8 cellular contexts compared by ENCODE assay signal in genomic region chr6:158654960-158655485, GRCh38. TPM values are rescaled to one million over a fixed set of nuclear protein-coding genes. Genes with fewer than 3 reads are reported as not detected.
DNase-seq lines count a peak whose midpoint lies in the region; ATAC-seq and TF ChIP-seq lines count a peak whose summit lies in the region.

No MANE protein-coding gene starts in this region.

- no peaks in the 10 kb centered on the region; the same call in 1 of the 2 replicates for H3K27me3 Mint-ChIP-seq in HFFc6 (ENCODE audit: insufficient read depth)

- peaks cover 7% of the 10 kb centered on the region; the same call in 1 of the 2 replicates for H3K36me3 Mint-ChIP-seq in HFFc6 (ENCODE audit: low read depth)

- ATAC-seq in SK-N-SH treated with all-trans-retinoic acid at 6 μM for 48 hours (peak; percentile 60), gastrocnemius medialis (peak; percentile 86 to 87), HG02623 (IDR thresholded peaks at IDR 0.05; ENCODE audit: unreplicated experiment) (no peak), HG02885 (IDR thresholded peaks at IDR 0.05; ENCODE audit: poor library complexity, unreplicated experiment) (no peak), HG02610 (IDR thresholded peaks at IDR 0.05; ENCODE audit: unreplicated experiment) (no peak)

- H3K4me3 ChIP-seq in fibroblast of the aortic adventitia (ENCODE audit: low read depth, low read length) (no peak overlapping the region), gastrocnemius medialis (peak overlapping the region in 1 of 4 donors; percentile 13)

- TF ChIP-seq CTCF in HFFc6 (IDR thresholded peaks at IDR 0.05) (peak; percentile 16; the same call in 1 of the 2 replicates), fibroblast of the aortic adventitia (IDR thresholded peaks at IDR 0.05; ENCODE audit: insufficient read depth, low read length) (no peak), gastrocnemius medialis (IDR thresholded peaks at IDR 0.05 in 4 of 5, conservative IDR thresholded peaks at IDR 0.05 in 1 of 5) (no peak)

- H3K4me3 Mint-ChIP-seq in HFFc6, result peak overlapping the region; percentile 79

- DNase-seq in HFFc6 (peak; percentile 86), fibroblast of the aortic adventitia (ENCODE audit: low read depth) (peak; percentile 60), gastrocnemius medialis (peak; percentile 64 to 81)
- DNase-seq in effector CD8-positive, alpha-beta T cell (lab: John Stamatoyannopoulos, UW), result no peak

- peaks cover 51% of the 10 kb centered on the region for H3K4me1 Mint-ChIP-seq in HFFc6 (ENCODE audit: low read depth)

- H3K27ac Mint-ChIP-seq in HFFc6, result peak overlapping the region; percentile 96

- H3K9me3 ChIP-seq in gastrocnemius medialis, result no peaks in the 10 kb centered on the region

- H3K36me3 ChIP-seq in gastrocnemius medialis, result no peaks in the 10 kb centered on the region

- no peaks in the 10 kb centered on the region for H3K9me3 Mint-ChIP-seq in HFFc6

- TF ChIP-seq POLR2A in gastrocnemius medialis (IDR thresholded peaks at IDR 0.05), result no peak

- peak overlapping the region; percentile 87 to 96 (median 91) for H3K27ac ChIP-seq in gastrocnemius medialis

- intact Hi-C loops in gastrocnemius medialis (cut with DNase I; ENCODE audit: low total_unique reads), result loop anchor here (1.0 to 10.0 kb wide), 4 partner anchors 8 to 880 kb away; no protein-coding TSS in a partner anchor

- peaks cover 16 to 20% of the 10 kb centered on the region in 2 donors for H3K4me1 ChIP-seq in gastrocnemius medialis

- in situ Hi-C loops in gastrocnemius medialis (cut with MboI; ENCODE audit: low sequenced_read_pairs in 4 of 4), result no loop called here

- H3K27me3 ChIP-seq in gastrocnemius medialis, result no peaks in the 10 kb centered on the region

TF ChIP-seq in SK-N-SH treated with all-trans-retinoic acid at 6 μM for 48 hours, 23 proteins besides CTCF, POLR2A, EP300 and RAD21:
- no peak for TF ChIP-seq SNAI2 (CRISPR knock-in tag; IDR thresholded peaks at IDR 0.05)
- no peak for TF ChIP-seq CSDC2 (CRISPR knock-in tag; IDR thresholded peaks at IDR 0.05)
- TF ChIP-seq PPARA (CRISPR knock-in tag; IDR thresholded peaks at IDR 0.05; ENCODE audit: borderline replicate concordance), result no peak

RNA-seq across cellular contexts. Expression of gene SYTL3, which starts 5.2 kb away (rescaled TPM):
- total RNA-seq in HFFc6 (2021; fragmentation: NEBNext Ultra II Directional; extraction: Animal tissue kit (Norgen Biotek cat#: 25700)), result 1 to 10 TPM; 3.1 to 5.7 (median 3.9) TPM
- total RNA-seq in fibroblast of the aortic adventitia (ENCODE audit: low replicate concordance) (1.9 and 10.5 TPM in 2 replicates), gastrocnemius medialis (10 to 100 TPM in 2 of 4 donors, 1 to 10 TPM in 2; 3.0 to 16.7 (median 6.7) TPM)

RNA-seq across cellular contexts. Expression of gene DYNLT1, which starts 10.5 kb away (rescaled TPM):
- 100 to 1,000 TPM; 163 to 185 (median 170) TPM for total RNA-seq in HFFc6 (2021; fragmentation: NEBNext Ultra II Directional; extraction: Animal tissue kit (Norgen Biotek cat#: 25700))
- total RNA-seq in fibroblast of the aortic adventitia (ENCODE audit: low replicate concordance), result 65.4 and 138 TPM in 2 replicates
- total RNA-seq in gastrocnemius medialis, result 10 to 100 TPM; 62.8 to 94.7 (median 67.3) TPM

Comparison
In these comparisons a context has a peak if more than half of its experiments do, and no peak if none do; other contexts are left out.
1. ATAC-seq: peak in SK-N-SH treated with all-trans-retinoic acid at 6 μM for 48 hours (single experiment) and gastrocnemius medialis (2 of 2); none in HG02623 (single experiment), HG02885 (single experiment) and HG02610 (single experiment).